Comparison of ENCODE assay signal across 8 cellular contexts in genomic region chr12:64890873-64891468, GRCh38.
DNase-seq lines count a peak whose midpoint lies in the region; ATAC-seq and TF ChIP-seq lines count a peak whose summit lies in the region.

No MANE protein-coding gene starts in this region.

- no peak overlapping the region for H2AFZ ChIP-seq in Loucy (ENCODE audit: low read length)

- POLR2A ChIA-PET in Caco-2 (lab: Charles Lee): interaction anchor here (1.4 kb wide), 1 partner anchor 216 kb away, joined by 4 read pairs; no protein-coding TSS in a partner anchor

- peak; percentile 66 for ATAC-seq in GM19455 (IDR thresholded peaks at IDR 0.05; ENCODE audit: unreplicated experiment)
- no peak for ATAC-seq in GM21360 (IDR thresholded peaks at IDR 0.05; ENCODE audit: unreplicated experiment)

- H3K27me3 ChIP-seq in Caco-2 (replicated peaks; ENCODE audit: control insufficient read depth, insufficient read depth, low read length) (no peaks in the 10 kb centered on the region), Loucy (ENCODE audit: insufficient read depth, low read length, poor library complexity, severe bottlenecking) (peaks cover 1% of the 10 kb centered on the region), Peyer's patch (no peaks in the 10 kb centered on the region)

- H3K36me3 Mint-ChIP-seq in Caco-2 (ENCODE audit: insufficient read depth, unreplicated experiment): peaks cover 4% of the 10 kb centered on the region

- H3K4me3 ChIP-seq in Caco-2 (ENCODE audit: low read depth, low read length) (peak overlapping the region; percentile 18), Loucy (ENCODE audit: low read length, poor library complexity, severe bottlenecking) (no peak overlapping the region), Peyer's patch (no peak overlapping the region)

- no peak overlapping the region for H3K27ac ChIP-seq in Peyer's patch

- H3K9me3 Mint-ChIP-seq in Caco-2 (ENCODE audit: unreplicated experiment): no peaks in the 10 kb centered on the region

- H3K4me1 ChIP-seq in Caco-2 (peaks cover 45% of the 10 kb centered on the region), Loucy (ENCODE audit: insufficient read depth, low read length, poor library complexity, severe bottlenecking) (no peaks in the 10 kb centered on the region), Peyer's patch (no peaks in the 10 kb centered on the region)

- no peak overlapping the region for H3K4me2 ChIP-seq in Loucy (ENCODE audit: low read depth, low read length, poor library complexity, severe bottlenecking)

- no peaks in the 10 kb centered on the region for H3K36me3 ChIP-seq in Caco-2 (ENCODE audit: control insufficient read depth, insufficient read depth, low read length)
- H3K36me3 ChIP-seq in Loucy (ENCODE audit: insufficient read depth, low read length): no peaks in the 10 kb centered on the region
- no peaks in the 10 kb centered on the region for H3K36me3 ChIP-seq in Peyer's patch

- TF ChIP-seq CTCF in Caco-2 (IDR thresholded peaks at IDR 0.05; ENCODE audit: insufficient read depth in 1 of 2, low read depth in 1 of 2, low read length in 1 of 2, severe bottlenecking in 1 of 2, unreplicated experiment in 1 of 2) (peak; percentile 53 to 81), Loucy (conservative IDR thresholded peaks at IDR 0.05; ENCODE audit: low read length) (peak; percentile 77), Peyer's patch (IDR thresholded peaks at IDR 0.05) (peak; percentile 65 to 95 (median 88))

- H4K20me1 ChIP-seq in Loucy (ENCODE audit: insufficient read depth, low read length, poor library complexity, severe bottlenecking): no peaks in the 10 kb centered on the region

- no TSS peak for BruUV-seq in Caco-2 (replicated peaks; lab: Mats Ljungman, UMichigan)

- DNase-seq in Caco-2 (peak in 1 of 2 experiments; percentile 65), Peyer's patch (no peak), dermis microvascular lymphatic vessel endothelial cell (ENCODE audit: low read depth in 2 of 2) (peak; percentile 55 to 67), lung microvascular endothelial cell (ENCODE audit: low read depth in 2 of 2) (peak; percentile 77 to 78), 8988T (no peak)

- intact Hi-C loops in Caco-2 (cut with micrococcal nuclease; ENCODE audit: unreplicated experiment): loop anchor here (1.0 to 5.0 kb wide), 9 partner anchors 80 to 988 kb away; no protein-coding TSS in a partner anchor

- no peaks in the 10 kb centered on the region for H3K9me2 ChIP-seq in Loucy (replicated peaks; ENCODE audit: low read depth, low read length)

- peak overlapping the region; percentile 82 for H3K27ac Mint-ChIP-seq in Caco-2 (ENCODE audit: unreplicated experiment)

- no peaks in the 10 kb centered on the region for H3K27me3 Mint-ChIP-seq in Caco-2 (ENCODE audit: insufficient read depth, unreplicated experiment)

- H3K4me1 Mint-ChIP-seq in Caco-2 (ENCODE audit: low read depth, unreplicated experiment): peaks cover 28% of the 10 kb centered on the region

- CTCF ChIA-PET in Caco-2 (lab: Charles Lee): interaction anchor here (1.0 to 3.5 kb wide), 7 partner anchors 56 to 341 kb away, joined by 3 to 28 read pairs (median 6); no protein-coding TSS in a partner anchor

- no peak overlapping the region for H3K9ac ChIP-seq in Loucy (ENCODE audit: low read depth, low read length, poor library complexity, severe bottlenecking)

- H3K79me2 ChIP-seq in Loucy (ENCODE audit: insufficient read depth, low read length): no peaks in the 10 kb centered on the region

- H3F3A ChIP-seq in Loucy (ENCODE audit: low read depth): no peaks in the 10 kb centered on the region

- H3K9me3 ChIP-seq in Caco-2: no peaks in the 10 kb centered on the region
- no peaks in the 10 kb centered on the region for H3K9me3 ChIP-seq in Loucy (ENCODE audit: insufficient read depth, low read depth, low read length)
- H3K9me3 ChIP-seq in Peyer's patch: no peaks in the 10 kb centered on the region

- peak overlapping the region; percentile 73 for H3K4me3 Mint-ChIP-seq in Caco-2 (ENCODE audit: unreplicated experiment)

- no peak for TF ChIP-seq POLR2A in Peyer's patch (IDR thresholded peaks at IDR 0.05)

Comparison
In these comparisons a context has a peak if more than half of its experiments do, and no peak if none do; other contexts are left out.
1. DNase-seq: peak in dermis microvascular lymphatic vessel endothelial cell (2 of 2) and lung microvascular endothelial cell (2 of 2); none in Peyer's patch (0 of 3) and 8988T (single experiment).
2. Peak in every context shown above with its lines, with median percentiles within 50 percentile points of each other: CTCF ChIP-seq.